In genomic region chr9:90141723-90142122, GRCh38 we compare ENCODE assay signal across 8 cellular contexts.
DNase-seq lines count a peak whose midpoint lies in the region; ATAC-seq and FAIRE-seq lines count a peak whose summit lies in the region.

No MANE protein-coding gene starts in this region.

- peak; percentile 81 for FAIRE-seq in TTC549 (lab: Jason Lieb, UNC)

- DNase-seq in DMS53 (lab: John Stamatoyannopoulos, UW): peak; percentile 67
- DNase-seq in NAMALWA (ENCODE audit: low spot score): peak; percentile 46
- DNase-seq in inferior parietal cortex (ENCODE audit: extremely low spot score): peak; percentile 48
- no peak for DNase-seq in HPDE6-E6E7 (ENCODE audit: extremely low spot score)
- no peak for DNase-seq in stimulated activated CD8-positive, alpha-beta memory T cell treated with anti-CD3 and anti-CD28 coated beads, Interleukin-4, amount 100 ng/mL, for 48 hours

- no peak for ATAC-seq in GM19328 (IDR thresholded peaks at IDR 0.05; ENCODE audit: unreplicated experiment)
- ATAC-seq in GM19023 (IDR thresholded peaks at IDR 0.05; ENCODE audit: unreplicated experiment): no peak

Comparison
In these comparisons a context has a peak if more than half of its experiments do, and no peak if none do; other contexts are left out.
1. DNase-seq: peak in DMS53 (single experiment), NAMALWA (single experiment) and inferior parietal cortex (single experiment); none in HPDE6-E6E7 (single experiment) and stimulated activated CD8-positive, alpha-beta memory T cell treated with anti-CD3 and anti-CD28 coated beads, Interleukin-4, amount 100 ng/mL, for 48 hours (single experiment).